In the genomic region with DNA sequence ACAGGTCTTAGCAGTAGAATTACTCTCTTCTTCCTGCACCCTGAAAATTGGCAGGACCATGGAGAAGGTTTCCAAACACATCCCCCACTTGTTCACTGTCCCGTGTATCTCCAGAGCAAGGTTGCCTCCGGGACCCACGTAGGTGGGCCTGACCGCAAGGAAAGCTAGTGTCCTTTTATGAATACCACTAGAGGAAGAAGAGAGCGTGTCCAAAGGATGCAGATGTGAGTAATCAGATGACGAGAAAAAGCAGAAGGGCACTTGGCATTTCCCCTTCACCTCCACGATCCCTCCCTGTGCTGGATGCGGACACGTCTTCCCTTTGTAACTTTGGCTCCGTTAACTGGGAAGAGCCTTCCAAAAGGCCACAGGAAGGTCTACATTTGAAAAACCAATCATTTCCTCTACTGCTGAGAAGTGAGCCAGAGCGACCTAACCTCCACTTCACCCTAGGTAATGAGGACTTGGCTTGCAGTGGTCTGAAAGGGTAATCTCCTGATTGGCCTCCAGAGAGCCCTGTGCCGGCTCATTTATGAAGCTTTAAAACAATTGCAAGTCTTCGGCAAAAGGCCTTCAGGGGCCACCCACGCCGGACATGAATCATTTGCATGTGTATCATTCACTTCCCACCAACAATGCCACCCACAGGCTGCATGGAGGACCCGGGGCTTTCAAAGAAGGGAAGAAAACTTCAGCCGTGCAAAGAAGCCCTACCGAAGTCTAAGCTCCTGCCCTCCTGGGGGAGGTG, we compare ENCODE assay signal across 14 cellular contexts. TPM values are rescaled to one million over a fixed set of nuclear protein-coding genes. Genes with fewer than 3 reads are reported as not detected.
DNase-seq lines count a peak whose midpoint lies in the region; FAIRE-seq and TF ChIP-seq lines count a peak whose summit lies in the region.
"Had no signal": no experiment of that assay in that cellular context is flagged by ENCODE, and none has a peak within 500 bp of the region (broad histone marks: within the 10 kb centered on the region; RNA-seq: fewer than 3 reads in every experiment).

No MANE protein-coding gene starts in this region.

- H4K91ac ChIP-seq in H9 (ENCODE audit: insufficient read length, low read depth, low read length) = no peak overlapping the region

- H3K4ac ChIP-seq in H9 (ENCODE audit: low read depth, low read length) = no peak overlapping the region

- H3K4me1 ChIP-seq in H9 (ENCODE audit: insufficient read depth, low read length) (peaks cover 3% of the 10 kb centered on the region; the same call in 1 of the 2 replicates), skeletal muscle satellite cell (ENCODE audit: control insufficient read depth, insufficient read depth, low read length) (peaks cover 7% of the 10 kb centered on the region)
- H3K4me1 ChIP-seq: pancreas, suprapubic skin had no signal

- no peak for TF ChIP-seq CTCF in H9 (conservative IDR thresholded peaks at IDR 0.05)

- H4K20me1 ChIP-seq in H9 (ENCODE audit: control insufficient read depth, insufficient read depth, insufficient read length) = no peaks in the 10 kb centered on the region

- H3K56ac ChIP-seq in H9 (ENCODE audit: insufficient read length, low read depth, low read length) = no peak overlapping the region

- H4K8ac ChIP-seq in H9 (replicated peaks; ENCODE audit: insufficient read length, low read depth, low read length) = no peak overlapping the region

- H3K27me3 ChIP-seq in H9 (ENCODE audit: insufficient read depth, low read length) (no peaks in the 10 kb centered on the region; the same call in 1 of the 2 replicates), skeletal muscle satellite cell (ENCODE audit: control insufficient read depth, insufficient read depth, low read length) (peaks cover 64% of the 10 kb centered on the region)
- H3K27me3 ChIP-seq: pancreas had no signal

- no peak overlapping the region for H3K27ac ChIP-seq in H9 (ENCODE audit: insufficient read length, low read depth, low read length)
- H3K27ac ChIP-seq: epithelial cell of prostate, pancreas, suprapubic skin had no signal

- no CpG with 5 or more reads among the region's 18 CpGs for WGBS in H9 (ENCODE audit: extremely low coverage, insufficient read length, low lambda C conversion rate)

- no peak overlapping the region for H3K14ac ChIP-seq in H9 (ENCODE audit: insufficient read depth, low read length)

- no peak overlapping the region for H2BK15ac ChIP-seq in H9 (ENCODE audit: low read depth, low read length)

- H2BK5ac ChIP-seq in H9 (ENCODE audit: insufficient read length, low read length) = no peak overlapping the region

- H3K9ac ChIP-seq in H9 (ENCODE audit: extremely low read depth, insufficient read length, low read length) (no peak overlapping the region), skeletal muscle satellite cell (ENCODE audit: low read depth, low read length) (no peak overlapping the region)
- H3K9ac ChIP-seq: SK-N-SH had no signal

- H3K36me3 Mint-ChIP-seq in H9 (ENCODE audit: insufficient read depth in 1 of 3, low read depth in 3 of 3) = peaks cover 6 to 29% (median 9%) of the 10 kb centered on the region in 3 experiments
- H3K36me3 Mint-ChIP-seq: activated CD4-positive, alpha-beta memory T cell treated with anti-CD3 and anti-CD28 coated beads for 36 hours; activated naive CD8-positive, alpha-beta T cell treated with anti-CD3 and anti-CD28 coated beads, Interleukin-2, amount 10 ng/mL, durations not matched to agents 7 days and 5 days had no signal

- H3K79me2 ChIP-seq in H9 (ENCODE audit: insufficient read depth, low read length) = no peaks in the 10 kb centered on the region

- H3K9me3 ChIP-seq in H9 (ENCODE audit: control insufficient read depth, low read depth, low read length) (peaks cover 10% of the 10 kb centered on the region), skeletal muscle satellite cell (replicated peaks; ENCODE audit: low read length) (no peaks in the 10 kb centered on the region)
- H3K9me3 ChIP-seq: pancreas, SK-N-SH, suprapubic skin had no signal

- H3K9me3 Mint-ChIP-seq in H9 = peaks cover 17 to 21% of the 10 kb centered on the region in 2 experiments

- H2AK5ac ChIP-seq in H9 (ENCODE audit: insufficient read length, low read length) = no peak overlapping the region

- no peaks in the 10 kb centered on the region for H3K36me3 ChIP-seq in skeletal muscle satellite cell (ENCODE audit: insufficient read depth, low read length)
- H3K36me3 ChIP-seq: pancreas, suprapubic skin had no signal

- peaks cover 29 to 31% of the 10 kb centered on the region in 2 experiments for H3K4me1 Mint-ChIP-seq in H9

- no peak overlapping the region for H3K23ac ChIP-seq in H9 (ENCODE audit: insufficient read length, low read depth, low read length)

- no peak overlapping the region for H2BK12ac ChIP-seq in H9 (ENCODE audit: insufficient read length, low read depth, low read length)

- no peak overlapping the region for H2AFZ ChIP-seq in H9 (ENCODE audit: low read length)

- H4K5ac ChIP-seq in H9 (ENCODE audit: insufficient read length, low read depth, low read length) = no peak overlapping the region

- no peak overlapping the region for H3K27ac Mint-ChIP-seq in H9
- H3K27ac Mint-ChIP-seq: activated CD4-positive, alpha-beta memory T cell treated with anti-CD3 and anti-CD28 coated beads for 36 hours; activated naive CD8-positive, alpha-beta T cell treated with anti-CD3 and anti-CD28 coated beads, Interleukin-2, amount 10 ng/mL, durations not matched to agents 7 days and 5 days had no signal

- H3K23me2 ChIP-seq in H9 (ENCODE audit: insufficient read length, low read depth, low read length, poor library complexity, severe bottlenecking) = no peaks in the 10 kb centered on the region

- H3K79me1 ChIP-seq in H9 (ENCODE audit: insufficient read depth, low read depth, low read length, poor library complexity, severe bottlenecking) = no peaks in the 10 kb centered on the region

- no peak overlapping the region for H3K18ac ChIP-seq in H9 (ENCODE audit: insufficient read length, low read depth, low read length)

- no peak overlapping the region for H3T11ph ChIP-seq in H9 (ENCODE audit: low read length)

- peak; percentile 99 for FAIRE-seq in TTC549 (lab: Jason Lieb, UNC)
- FAIRE-seq: pancreas had no signal

- peaks cover 2% of the 10 kb centered on the region for H3K27me3 Mint-ChIP-seq in H9 (ENCODE audit: low read depth)

- H2BK20ac ChIP-seq in H9 (ENCODE audit: low read depth, low read length, poor library complexity, severe bottlenecking) = no peak overlapping the region

- no peak overlapping the region for H3K4me3 ChIP-seq in skeletal muscle satellite cell (ENCODE audit: low read length)
- H3K4me3 ChIP-seq: pancreas, suprapubic skin had no signal

- peak; percentile 34 for DNase-seq in H9
- peak; percentile 3 for DNase-seq in fibroblast of the conjunctiva (ENCODE audit: low read depth)
- no peak for DNase-seq in HCEC 1CT
- DNase-seq in NCI-H82 (lab: John Stamatoyannopoulos, UW) = no peak
- no peak for DNase-seq in activated CD4-positive, CD25-positive, alpha-beta regulatory T cell treated with anti-CD3 and anti-CD28 coated beads, Interleukin-2, amount 50 U/mL, for 72 hours
- DNase-seq: activated CD4-positive, alpha-beta memory T cell treated with anti-CD3 and anti-CD28 coated beads for 36 hours; activated naive CD8-positive, alpha-beta T cell treated with anti-CD3 and anti-CD28 coated beads, Interleukin-2, amount 10 ng/mL, durations not matched to agents 7 days and 5 days; KG1; pancreas; SK-N-SH had no signal

- no peak overlapping the region for H3K4me3 Mint-ChIP-seq in H9
- H3K4me3 Mint-ChIP-seq: activated CD4-positive, alpha-beta memory T cell treated with anti-CD3 and anti-CD28 coated beads for 36 hours; activated naive CD8-positive, alpha-beta T cell treated with anti-CD3 and anti-CD28 coated beads, Interleukin-2, amount 10 ng/mL, durations not matched to agents 7 days and 5 days had no signal

- H3K4me2 ChIP-seq in H9 (ENCODE audit: insufficient read depth, insufficient read length, low read length) (no peak overlapping the region), skeletal muscle satellite cell (ENCODE audit: low read length) (peak overlapping the region; percentile 33)
- H3K4me2 ChIP-seq: SK-N-SH had no signal

- no peak overlapping the region for H2BK120ac ChIP-seq in H9 (ENCODE audit: low read depth, low read length, poor library complexity, severe bottlenecking)

RNA-seq across cellular contexts. Expression of gene LYZL1, which starts 55.4 kb away (rescaled TPM):
- not detected in 2 replicates for total RNA-seq in H9 (2021)
- not detected in 2 replicates for total RNA-seq in skeletal muscle satellite cell (2012; rRNA removed)
- total RNA-seq: activated CD4-positive, alpha-beta memory T cell treated with anti-CD3 and anti-CD28 coated beads for 36 hours; activated naive CD8-positive, alpha-beta T cell treated with anti-CD3 and anti-CD28 coated beads, Interleukin-2, amount 10 ng/mL, durations not matched to agents 7 days and 5 days; pancreas; suprapubic skin had no signal

Comparison
In these comparisons a context has a peak if more than half of its experiments do, and no peak if none do; other contexts are left out.
1. DNase-seq: peak in H9 (single experiment) and fibroblast of the conjunctiva (single experiment); none in HCEC 1CT (single experiment), NCI-H82 (single experiment) and activated CD4-positive, CD25-positive, alpha-beta regulatory T cell treated with anti-CD3 and anti-CD28 coated beads, Interleukin-2, amount 50 U/mL, for 72 hours (single experiment).